Comparison of ENCODE assay signal across 8 cellular contexts in genomic region chr18:58886864-58887612, GRCh38. TPM values are rescaled to one million over a fixed set of nuclear protein-coding genes. Genes with fewer than 3 reads are reported as not detected.
A peak's percentile ranks its signal among the peaks of the same experiment; 100 is the strongest.
DNase-seq lines count a peak whose midpoint lies in the region; ATAC-seq and TF ChIP-seq lines count a peak whose summit lies in the region.

No MANE protein-coding gene starts in this region.

- peak overlapping the region; percentile 68 for H3K27ac Mint-ChIP-seq in endodermal cell

- WGBS in endodermal cell (ENCODE audit: insufficient coverage in 1 of 2, insufficient read length in 1 of 2), 2 experiments = 77 to 79% methylated on average over 2 to 8 of the region's 8 CpGs
- 31 to 42% (median 38%) methylated on average over 8 of the region's 8 CpGs for WGBS in ovary, 3 donors

- H3K36me3 Mint-ChIP-seq in endodermal cell (ENCODE audit: low read depth) = peaks cover 74% of the 10 kb centered on the region

- H3K4me3 ChIP-seq in endodermal cell (ENCODE audit: low read length) (no peak overlapping the region), ovary (no peak overlapping the region)

- intact Hi-C loops in ovary (cut with DNase I) = no loop called here

- H3K4me1 Mint-ChIP-seq in endodermal cell = peaks cover 19% of the 10 kb centered on the region

- DNase-seq in endodermal cell (peak; percentile 26), ovary (no peak), NCI-H1105 (lab: John Stamatoyannopoulos, UW) (no peak), HUDEP-2 (lab: John Stamatoyannopoulos, UW; ENCODE audit: unreplicated experiment in 76 of 76) (no peak)

- peak overlapping the region; percentile 53 for H3K27ac ChIP-seq in endodermal cell (ENCODE audit: low read depth, low read length)
- H3K27ac ChIP-seq in ovary = peak overlapping the region; percentile 5 to 53

- no peak overlapping the region for H3K9ac ChIP-seq in endodermal cell (ENCODE audit: extremely low read depth, low read length, poor library complexity, severe bottlenecking)

- ATAC-seq in GM18517 (IDR thresholded peaks at IDR 0.05; ENCODE audit: unreplicated experiment) (peak; percentile 30), HG03469 (IDR thresholded peaks at IDR 0.05; ENCODE audit: unreplicated experiment) (peak; percentile 20), GM19023 (IDR thresholded peaks at IDR 0.05; ENCODE audit: unreplicated experiment) (no peak), GM19351 (IDR thresholded peaks at IDR 0.05; ENCODE audit: unreplicated experiment) (no peak)

- no peaks in the 10 kb centered on the region for H3K27me3 Mint-ChIP-seq in endodermal cell (ENCODE audit: insufficient read depth)

- no peak for TF ChIP-seq EP300 in ovary (IDR thresholded peaks at IDR 0.05)

- no peaks in the 10 kb centered on the region for H3K9me3 Mint-ChIP-seq in endodermal cell

- H3K9me3 ChIP-seq in endodermal cell (ENCODE audit: control insufficient read depth, low read length) (peaks cover 8% of the 10 kb centered on the region), ovary (no peaks in the 10 kb centered on the region)

- H3K4me1 ChIP-seq in endodermal cell (ENCODE audit: control insufficient read depth, insufficient read depth, low read length) (peaks cover 6% of the 10 kb centered on the region), ovary (ENCODE audit: insufficient read depth) (peaks cover 15% of the 10 kb centered on the region)

- TF ChIP-seq POLR2A in ovary (IDR thresholded peaks at IDR 0.05) = no peak

- H3K27me3 ChIP-seq in endodermal cell (ENCODE audit: control insufficient read depth, insufficient read depth, low read length, poor library complexity, severe bottlenecking) (no peaks in the 10 kb centered on the region), ovary (no peaks in the 10 kb centered on the region)

- no peak for TF ChIP-seq CTCF in endodermal cell (conservative IDR thresholded peaks at IDR 0.05)
- TF ChIP-seq CTCF in ovary (IDR thresholded peaks at IDR 0.05) = no peak

- H3K4me3 Mint-ChIP-seq in endodermal cell = no peak overlapping the region

- peaks cover 87% of the 10 kb centered on the region for H3K36me3 ChIP-seq in endodermal cell (ENCODE audit: control insufficient read depth, insufficient read depth, low read length)
- H3K36me3 ChIP-seq in ovary = no peaks in the 10 kb centered on the region

RNA-seq across cellular contexts. Expression of gene ZNF532, which starts 22.4 kb away (rescaled TPM):
- total RNA-seq in endodermal cell (100 to 1,000 TPM; 138 to 207 TPM), ovary (100 to 1,000 TPM in 5 of 7 donors, 10 to 100 TPM in 2; 54.0 to 162 (median 106) TPM)
- polyA plus RNA-seq in endodermal cell (2013, experiment 1 of 2) = 164 TPM
- 157 TPM for polyA plus RNA-seq in endodermal cell (2013, experiment 2 of 2)
- 10 to 100 TPM; 40.5 to 73.4 TPM for polyA plus RNA-seq in ovary

Comparison
In these comparisons a context has a peak if more than half of its experiments do, and no peak if none do; other contexts are left out.
1. ATAC-seq: peak in GM18517 (single experiment) and HG03469 (single experiment); none in GM19023 (single experiment) and GM19351 (single experiment).